9 cellular contexts compared by ENCODE assay signal in the genomic region with DNA sequence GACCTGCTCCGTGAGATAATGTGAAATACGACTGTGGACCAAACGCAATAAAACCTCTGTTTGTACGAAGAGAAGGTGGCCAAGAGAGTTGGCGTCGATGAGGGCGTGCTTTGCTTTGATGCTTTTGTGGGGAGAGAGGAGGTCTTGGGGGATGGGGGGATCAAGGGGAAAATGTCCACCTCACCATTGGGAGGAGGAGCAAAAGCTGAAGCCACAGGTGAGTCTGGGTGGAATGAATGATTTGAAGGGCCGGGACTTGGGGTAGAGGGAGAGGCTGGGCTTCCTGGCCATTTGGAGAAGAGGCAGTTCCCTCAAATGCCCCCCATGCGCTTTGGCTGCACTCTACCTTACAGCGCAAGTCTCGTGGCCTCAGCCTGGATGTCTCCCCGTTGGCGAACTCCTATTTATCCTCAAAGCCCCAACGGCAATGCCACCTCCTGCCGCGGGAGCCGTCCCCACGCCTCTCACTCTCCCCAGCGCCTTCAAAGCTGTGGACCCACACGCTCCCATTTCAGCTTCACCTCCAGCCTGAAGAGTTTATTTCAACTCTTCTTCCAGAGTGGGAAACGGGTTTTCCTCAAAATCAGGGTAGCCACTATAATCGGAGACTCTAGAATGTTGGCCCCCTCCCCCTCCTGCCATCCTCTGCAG. TPM values are rescaled to one million over a fixed set of nuclear protein-coding genes. Genes with fewer than 3 reads are reported as not detected.
DNase-seq lines count a peak whose midpoint lies in the region; ATAC-seq, FAIRE-seq and TF ChIP-seq lines count a peak whose summit lies in the region.
"Had no signal": no experiment of that assay in that cellular context is flagged by ENCODE, and none has a peak within 500 bp of the region (broad histone marks: within the 10 kb centered on the region; RNA-seq: fewer than 3 reads in every experiment).

No MANE protein-coding gene starts in this region.

- no peaks in the 10 kb centered on the region for H3K9me3 Mint-ChIP-seq in activated T-helper 1 cell treated with anti-CD3 and anti-CD28 coated beads, Interleukin-12 subunit alpha, Interleukin-12 subunit beta, Interleukin-2, Interleukin-4 antibody, amounts not matched to agents 30 ng/mL and 10 ng/mL and 1 ng/mL, durations not matched to agents 14 hours and 24 hours and 36 hours

- peaks cover 51% of the 10 kb centered on the region for H3K4me1 Mint-ChIP-seq in activated T-helper 1 cell treated with anti-CD3 and anti-CD28 coated beads, Interleukin-12 subunit alpha, Interleukin-12 subunit beta, Interleukin-2, Interleukin-4 antibody, amounts not matched to agents 30 ng/mL and 10 ng/mL and 1 ng/mL, durations not matched to agents 14 hours and 24 hours and 36 hours (ENCODE audit: low read depth)

- H3K27ac ChIP-seq in heart right ventricle (peak overlapping the region in 5 of 10 donors; percentile 27 to 92 (median 41)), keratinocyte (ENCODE audit: control insufficient read depth, insufficient read depth, low read length) (no peak overlapping the region), upper lobe of right lung (peak overlapping the region; percentile 11), caudate nucleus (ENCODE audit: low read depth, low read length) (no peak overlapping the region)

- ATAC-seq in heart right ventricle (no peak), upper lobe of right lung (no peak)

- FAIRE-seq in keratinocyte (lab: Jason Lieb, UNC) (no peak), HTR-8/SVneo (lab: Jason Lieb, UNC) (no peak)

- peaks cover 5 to 56% (median 29%) of the 10 kb centered on the region in 9 donors for H3K4me1 ChIP-seq in heart right ventricle
- H3K4me1 ChIP-seq in keratinocyte (ENCODE audit: control insufficient read depth, extremely low read depth, insufficient read depth, low read length): peaks cover 29% of the 10 kb centered on the region
- H3K4me1 ChIP-seq in upper lobe of right lung: peaks cover 37% of the 10 kb centered on the region

- no peak overlapping the region for H2AFZ ChIP-seq in keratinocyte (ENCODE audit: control insufficient read depth, low read length)

- H3K9ac ChIP-seq in keratinocyte (ENCODE audit: control insufficient read depth, extremely low read depth, insufficient read depth, low read length): no peak overlapping the region

- dilution Hi-C loops in keratinocyte (cut with MboI; ENCODE audit: extremely low pct_ligation_motif_present, low sequenced_read_pairs): no loop called here

- H3K79me2 ChIP-seq in keratinocyte (ENCODE audit: control insufficient read depth, insufficient read depth, low read length): peaks cover 9% of the 10 kb centered on the region

- 62 to 67% methylated on average over 22 of the region's 22 CpGs for WGBS in heart right ventricle, 2 donors

- intact Hi-C loops in heart right ventricle (cut with DNase I) (loop anchor here in 1 of 10 donors (10.0 kb wide), 1 partner anchor 56 kb away; the partner anchor contains the start of gene POLR2E), cardiac septum (cut with DNase I) (no loop called here), upper lobe of right lung (cut with DNase I) (loop anchor here (10.0 kb wide), 1 partner anchor 46 kb away; no protein-coding TSS in a partner anchor)
- intact Hi-C loops in activated T-helper 1 cell treated with anti-CD3 and anti-CD28 coated beads, Interleukin-12 subunit alpha, Interleukin-12 subunit beta, Interleukin-2, Interleukin-4 antibody, amounts not matched to agents 30 ng/mL and 10 ng/mL and 1 ng/mL, durations not matched to agents 14 hours and 24 hours and 36 hours (cut with micrococcal nuclease): loop anchor here (1.0 kb wide), 2 partner anchors 11 to 38 kb away; no protein-coding TSS in a partner anchor

- TF ChIP-seq CTCF in heart right ventricle (IDR thresholded peaks at IDR 0.05) (no peak), keratinocyte (optimal IDR thresholded peaks at IDR 0.05 in 1 of 3, IDR thresholded peaks at IDR 0.05 in 1 of 3, conservative IDR thresholded peaks at IDR 0.05 in 1 of 3; ENCODE audit: extremely low read depth in 1 of 3, insufficient read depth in 2 of 3, low read length in 3 of 3) (no peak), upper lobe of right lung (IDR thresholded peaks at IDR 0.05) (no peak)

- peak overlapping the region; percentile 96 for H3K4me2 ChIP-seq in keratinocyte (ENCODE audit: control insufficient read depth, extremely low read depth, insufficient read depth, low read depth, low read length)

- peaks cover 0 to 32% (median 0%) of the 10 kb centered on the region in 9 donors for H3K36me3 ChIP-seq in heart right ventricle
- peaks cover 24 to 26% of the 10 kb centered on the region in 2 experiments for H3K36me3 ChIP-seq in keratinocyte (ENCODE audit: control insufficient read depth in 2 of 2, extremely low read depth in 1 of 2, insufficient read depth in 2 of 2, low read length in 2 of 2)
- H3K36me3 ChIP-seq in upper lobe of right lung: peaks cover 30% of the 10 kb centered on the region

- peak overlapping the region; percentile 86 for H3K27ac Mint-ChIP-seq in activated T-helper 1 cell treated with anti-CD3 and anti-CD28 coated beads, Interleukin-12 subunit alpha, Interleukin-12 subunit beta, Interleukin-2, Interleukin-4 antibody, amounts not matched to agents 30 ng/mL and 10 ng/mL and 1 ng/mL, durations not matched to agents 14 hours and 24 hours and 36 hours

- no peak for DNase-seq in heart right ventricle
- DNase-seq in cardiac septum (ENCODE audit: low spot score): no peak
- no peak for DNase-seq in activated T-helper 1 cell treated with anti-CD3 and anti-CD28 coated beads, Interleukin-12 subunit alpha, Interleukin-12 subunit beta, Interleukin-2, Interleukin-4 antibody, amounts not matched to agents 30 ng/mL and 10 ng/mL and 1 ng/mL, durations not matched to agents 14 hours and 24 hours and 36 hours (ENCODE audit: low spot score)
- DNase-seq in keratinocyte (ENCODE audit: low read depth, low spot score): no peak
- DNase-seq in upper lobe of right lung: no peak
- no peak for DNase-seq in HTR-8/SVneo (ENCODE audit: insufficient read length, low spot score)
- no peak for DNase-seq in caudate nucleus (lab: John Stamatoyannopoulos, UW)
- no peak for DNase-seq in NCI-H774 (lab: John Stamatoyannopoulos, UW)

- H4K20me1 ChIP-seq in keratinocyte (ENCODE audit: control insufficient read depth, extremely low read depth, insufficient read depth, low read length): peaks cover 9% of the 10 kb centered on the region

- H3K9me1 ChIP-seq in keratinocyte (ENCODE audit: control insufficient read depth, extremely low read depth, insufficient read depth, low read length): no peaks in the 10 kb centered on the region

- no peaks in the 10 kb centered on the region for H3K27me3 Mint-ChIP-seq in activated T-helper 1 cell treated with anti-CD3 and anti-CD28 coated beads, Interleukin-12 subunit alpha, Interleukin-12 subunit beta, Interleukin-2, Interleukin-4 antibody, amounts not matched to agents 30 ng/mL and 10 ng/mL and 1 ng/mL, durations not matched to agents 14 hours and 24 hours and 36 hours (ENCODE audit: insufficient read depth)

- H3K4me3 Mint-ChIP-seq in activated T-helper 1 cell treated with anti-CD3 and anti-CD28 coated beads, Interleukin-12 subunit alpha, Interleukin-12 subunit beta, Interleukin-2, Interleukin-4 antibody, amounts not matched to agents 30 ng/mL and 10 ng/mL and 1 ng/mL, durations not matched to agents 14 hours and 24 hours and 36 hours: peak overlapping the region; percentile 97

- H3K9me3 ChIP-seq in heart right ventricle (no peaks in the 10 kb centered on the region), keratinocyte (ENCODE audit: control insufficient read depth, low read depth, low read length) (no peaks in the 10 kb centered on the region), upper lobe of right lung (no peaks in the 10 kb centered on the region)

- H3K4me3 ChIP-seq in heart right ventricle: peak overlapping the region in 7 of 10 donors; percentile 30 to 73 (median 64)
- H3K4me3 ChIP-seq in keratinocyte (ENCODE audit: control insufficient read depth in 2 of 3, extremely low read depth in 1 of 3, insufficient read depth in 2 of 3, low read depth in 1 of 3, low read length in 3 of 3): peak overlapping the region in 1 of 3 experiments; percentile 75
- peak overlapping the region; percentile 60 for H3K4me3 ChIP-seq in upper lobe of right lung

- peaks cover 21% of the 10 kb centered on the region for H3K36me3 Mint-ChIP-seq in activated T-helper 1 cell treated with anti-CD3 and anti-CD28 coated beads, Interleukin-12 subunit alpha, Interleukin-12 subunit beta, Interleukin-2, Interleukin-4 antibody, amounts not matched to agents 30 ng/mL and 10 ng/mL and 1 ng/mL, durations not matched to agents 14 hours and 24 hours and 36 hours (ENCODE audit: low read depth)

- no peaks in the 10 kb centered on the region for H3K27me3 ChIP-seq in heart right ventricle
- no peaks in the 10 kb centered on the region for H3K27me3 ChIP-seq in keratinocyte (ENCODE audit: control insufficient read depth, extremely low read depth, insufficient read depth, low read length)
- no peaks in the 10 kb centered on the region for H3K27me3 ChIP-seq in upper lobe of right lung

RNA-seq across cellular contexts. Expression of gene ABCA7, which starts 0.8 kb away (rescaled TPM):
- 10 to 100 TPM in 1 of 10 donors, 1 to 10 TPM in 9; 4.3 to 18.1 (median 5.6) TPM for total RNA-seq in heart right ventricle
- polyA plus RNA-seq in heart right ventricle: 10 to 100 TPM in 1 of 2 donors, 1 to 10 TPM in 1; 2.7 to 23.4 TPM
- 10.5 TPM for total RNA-seq in cardiac septum
- total RNA-seq in activated T-helper 1 cell treated with anti-CD3 and anti-CD28 coated beads, Interleukin-12 subunit alpha, Interleukin-12 subunit beta, Interleukin-2, Interleukin-4 antibody, amounts not matched to agents 30 ng/mL and 10 ng/mL and 1 ng/mL, durations not matched to agents 14 hours and 24 hours and 36 hours: 15.8 and 18.3 TPM in 2 replicates
- 7.4 to 11.0 TPM (median 7.9 TPM) in 3 replicates for polyA plus RNA-seq in keratinocyte
- polyA plus RNA-seq in keratinocyte (2011; ENCODE audit: low read depth): 19.5 TPM
- 2.5 and 4.0 TPM in 2 replicates for polyA plus RNA-seq in keratinocyte (2011; cell fraction: cytosol; rRNA removed)
- polyA plus RNA-seq in keratinocyte (2011; cell fraction: nucleus; rRNA removed): 52.2 and 76.0 TPM in 2 replicates
- polyA plus RNA-seq in keratinocyte (2012; ENCODE audit: low replicate concordance): 24.8 and 30.3 TPM in 2 replicates
- polyA minus RNA-seq in keratinocyte: 15.3 to 35.6 TPM (median 15.8 TPM) in 3 replicates
- polyA minus RNA-seq in keratinocyte (2011; cell fraction: cytosol; rRNA and poly(A)+ RNA removed): 27.8 TPM
- polyA minus RNA-seq in keratinocyte (2011; cell fraction: nucleus; rRNA and poly(A)+ RNA removed): 58.4 and 58.8 TPM in 2 replicates
- 51.0 TPM for total RNA-seq in upper lobe of right lung

RNA-seq across cellular contexts. Expression of gene CNN2, which starts 12.7 kb away (rescaled TPM):
- total RNA-seq in heart right ventricle: 100 to 1,000 TPM in 2 of 10 donors, 10 to 100 TPM in 8; 33.0 to 117 (median 63.5) TPM
- polyA plus RNA-seq in heart right ventricle: 10 to 100 TPM; 49.0 to 61.2 TPM
- total RNA-seq in cardiac septum: 44.8 TPM
- total RNA-seq in activated T-helper 1 cell treated with anti-CD3 and anti-CD28 coated beads, Interleukin-12 subunit alpha, Interleukin-12 subunit beta, Interleukin-2, Interleukin-4 antibody, amounts not matched to agents 30 ng/mL and 10 ng/mL and 1 ng/mL, durations not matched to agents 14 hours and 24 hours and 36 hours: 112 and 114 TPM in 2 replicates
- polyA plus RNA-seq in keratinocyte: 105 to 495 TPM (median 136 TPM) in 3 replicates
- polyA plus RNA-seq in keratinocyte (2011; ENCODE audit: low read depth): 186 TPM
- 254 and 453 TPM in 2 replicates for polyA plus RNA-seq in keratinocyte (2011; cell fraction: cytosol; rRNA removed)
- polyA plus RNA-seq in keratinocyte (2011; cell fraction: nucleus; rRNA removed): 183 and 199 TPM in 2 replicates
- polyA plus RNA-seq in keratinocyte (2012; ENCODE audit: low replicate concordance): 103 and 434 TPM in 2 replicates
- polyA minus RNA-seq in keratinocyte: 315 to 953 TPM (median 352 TPM) in 3 replicates
- 700 TPM for polyA minus RNA-seq in keratinocyte (2011; cell fraction: cytosol; rRNA and poly(A)+ RNA removed)
- 110 and 152 TPM in 2 replicates for polyA minus RNA-seq in keratinocyte (2011; cell fraction: nucleus; rRNA and poly(A)+ RNA removed)
- 220 TPM for total RNA-seq in upper lobe of right lung

RNA-seq across cellular contexts. Expression of gene RNU6-2, which starts 17.8 kb away (rescaled TPM):
- total RNA-seq in heart right ventricle (not detected), cardiac septum (not detected), upper lobe of right lung (not detected)
- polyA plus RNA-seq in heart right ventricle (not detected), keratinocyte (not detected in 3 replicates)
- not detected in 2 replicates for total RNA-seq in activated T-helper 1 cell treated with anti-CD3 and anti-CD28 coated beads, Interleukin-12 subunit alpha, Interleukin-12 subunit beta, Interleukin-2, Interleukin-4 antibody, amounts not matched to agents 30 ng/mL and 10 ng/mL and 1 ng/mL, durations not matched to agents 14 hours and 24 hours and 36 hours
- not detected for polyA plus RNA-seq in keratinocyte (2011; ENCODE audit: low read depth)
- not detected in 2 replicates for polyA plus RNA-seq in keratinocyte (2011; cell fraction: cytosol; rRNA removed)
- polyA plus RNA-seq in keratinocyte (2011; cell fraction: nucleus; rRNA removed): not detected in 2 replicates
- polyA plus RNA-seq in keratinocyte (2012; ENCODE audit: low replicate concordance): not detected in 2 replicates
- polyA minus RNA-seq in keratinocyte: not detected in 3 replicates
- polyA minus RNA-seq in keratinocyte (2011; cell fraction: cytosol; rRNA and poly(A)+ RNA removed): not detected
- polyA minus RNA-seq in keratinocyte (2011; cell fraction: nucleus; rRNA and poly(A)+ RNA removed): not detected in 2 replicates
- total RNA-seq: SK-MEL-5 had no signal

RNA-seq across cellular contexts. Expression of gene TMEM259, which starts 18.2 kb away (rescaled TPM):
- total RNA-seq in heart right ventricle: 100 to 1,000 TPM in 8 of 10 donors, 10 to 100 TPM in 2; 94.3 to 141 (median 111) TPM
- polyA plus RNA-seq in heart right ventricle: 100 to 1,000 TPM; 144 to 289 TPM
- total RNA-seq in cardiac septum: 125 TPM
- total RNA-seq in activated T-helper 1 cell treated with anti-CD3 and anti-CD28 coated beads, Interleukin-12 subunit alpha, Interleukin-12 subunit beta, Interleukin-2, Interleukin-4 antibody, amounts not matched to agents 30 ng/mL and 10 ng/mL and 1 ng/mL, durations not matched to agents 14 hours and 24 hours and 36 hours: 162 and 170 TPM in 2 replicates
- 61.5 to 136 TPM (median 88.0 TPM) in 3 replicates for polyA plus RNA-seq in keratinocyte
- 20.3 TPM for polyA plus RNA-seq in keratinocyte (2011; ENCODE audit: low read depth)
- 27.0 and 52.9 TPM in 2 replicates for polyA plus RNA-seq in keratinocyte (2011; cell fraction: cytosol; rRNA removed)
- 272 and 345 TPM in 2 replicates for polyA plus RNA-seq in keratinocyte (2011; cell fraction: nucleus; rRNA removed)
- polyA plus RNA-seq in keratinocyte (2012; ENCODE audit: low replicate concordance): 73.6 and 95.3 TPM in 2 replicates
- 51.8 to 216 TPM (median 62.8 TPM) in 3 replicates for polyA minus RNA-seq in keratinocyte
- 53.9 TPM for polyA minus RNA-seq in keratinocyte (2011; cell fraction: cytosol; rRNA and poly(A)+ RNA removed)
- 66.9 and 74.8 TPM in 2 replicates for polyA minus RNA-seq in keratinocyte (2011; cell fraction: nucleus; rRNA and poly(A)+ RNA removed)
- total RNA-seq in upper lobe of right lung: 167 TPM

RNA-seq across cellular contexts. Expression of gene ARHGAP45, which starts 27.8 kb away (rescaled TPM):
- total RNA-seq in heart right ventricle (10 to 100 TPM in 1 of 10 donors, 1 to 10 TPM in 9; 1.9 to 27.4 (median 4.1) TPM), cardiac septum (3.7 TPM), upper lobe of right lung (98.2 TPM)
- polyA plus RNA-seq in heart right ventricle (1 to 10 TPM; 4.4 to 8.6 TPM), keratinocyte (0.56 to 1.3 TPM (median 1.1 TPM) in 3 replicates)
- 201 and 202 TPM in 2 replicates for total RNA-seq in activated T-helper 1 cell treated with anti-CD3 and anti-CD28 coated beads, Interleukin-12 subunit alpha, Interleukin-12 subunit beta, Interleukin-2, Interleukin-4 antibody, amounts not matched to agents 30 ng/mL and 10 ng/mL and 1 ng/mL, durations not matched to agents 14 hours and 24 hours and 36 hours
- 0.85 TPM for polyA plus RNA-seq in keratinocyte (2011; ENCODE audit: low read depth)
- polyA plus RNA-seq in keratinocyte (2011; cell fraction: cytosol; rRNA removed): 0.33 and 1.3 TPM in 2 replicates
- polyA plus RNA-seq in keratinocyte (2011; cell fraction: nucleus; rRNA removed): 1.5 and 2.9 TPM in 2 replicates
- 3.3 and 7.0 TPM in 2 replicates for polyA plus RNA-seq in keratinocyte (2012; ENCODE audit: low replicate concordance)
- polyA minus RNA-seq in keratinocyte: 0.51 to 3.4 TPM (median 1.3 TPM) in 3 replicates
- polyA minus RNA-seq in keratinocyte (2011; cell fraction: cytosol; rRNA and poly(A)+ RNA removed): 6.5 TPM
- 1.4 and 3.4 TPM in 2 replicates for polyA minus RNA-seq in keratinocyte (2011; cell fraction: nucleus; rRNA and poly(A)+ RNA removed)
